ENCODE assay signal across 9 cellular contexts in the genomic region with DNA sequence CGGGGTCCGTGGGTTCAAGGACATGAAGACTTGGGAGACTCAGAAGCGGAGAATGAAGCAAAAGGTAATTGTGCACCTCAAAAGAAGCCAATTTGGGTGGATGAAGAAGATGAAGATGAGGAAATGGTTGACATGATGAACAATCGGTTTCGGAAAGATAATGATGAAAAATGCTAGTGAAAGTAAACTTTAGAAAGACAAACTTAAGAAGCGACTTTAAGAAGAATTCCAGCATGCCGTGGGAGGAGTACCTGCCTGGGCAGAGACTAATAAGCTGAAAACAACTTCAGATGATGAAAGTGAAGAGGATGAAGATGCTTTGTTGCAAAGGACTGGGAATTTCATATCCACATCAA. TPM values are rescaled to one million over a fixed set of nuclear protein-coding genes. Genes with fewer than 3 reads are reported as not detected.
DNase-seq lines count a peak whose midpoint lies in the region; ATAC-seq and TF ChIP-seq lines count a peak whose summit lies in the region.
"Had no signal": no experiment of that assay in that cellular context is flagged by ENCODE, and none has a peak within 500 bp of the region (broad histone marks: within the 10 kb centered on the region; RNA-seq: fewer than 3 reads in every experiment).

No MANE protein-coding gene starts in this region.

- H3K14ac ChIP-seq in mesenchymal stem cell (ENCODE audit: low read length in 2 of 2), result no peak overlapping the region

- peaks cover 12% of the 10 kb centered on the region for H3K4me1 Mint-ChIP-seq in activated T-cell treated with anti-CD3 and anti-CD28 coated beads, Interleukin-2, amount 50 U/mL, for 72 hours (ENCODE audit: low read depth)
- H3K4me1 Mint-ChIP-seq in brain, result peaks cover 11% of the 10 kb centered on the region

- ATAC-seq in activated T-cell treated with anti-CD3 and anti-CD28 coated beads, Interleukin-2, amount 50 U/mL, for 72 hours (replicated peaks in 1 of 2), result peak in 1 of 2 donors; percentile 5

- DNase-seq in activated T-cell treated with anti-CD3 and anti-CD28 coated beads, Interleukin-2, amount 50 U/mL, for 72 hours, result no peak
- DNase-seq in activated T-cell treated with anti-CD3 and anti-CD28 coated beads for 4 hours (no peak), mesenchymal stem cell (no peak), tibial artery (no peak), SKM-1 treated with dmso at 0.1 percent for 144 hours (lab: John Stamatoyannopoulos, UW; ENCODE audit: unreplicated experiment) (no peak), NCI-H2081 (lab: John Stamatoyannopoulos, UW) (no peak), NCI-H526 treated with DMSO at 0.1 percent for 48 hours (lab: John Stamatoyannopoulos, UW) (no peak)

- 69% methylated on average over 7 of the region's 7 CpGs for WGBS in mesenchymal stem cell

- H3K27me3 Mint-ChIP-seq in activated T-cell treated with anti-CD3 and anti-CD28 coated beads, Interleukin-2, amount 50 U/mL, for 72 hours (ENCODE audit: low read depth), result peaks cover 13% of the 10 kb centered on the region
- H3K27me3 Mint-ChIP-seq in brain, result peaks cover 12% of the 10 kb centered on the region

- no peak overlapping the region for H2BK15ac ChIP-seq in mesenchymal stem cell (ENCODE audit: low read depth, poor library complexity, severe bottlenecking)

- no peaks in the 10 kb centered on the region for H3K9me3 ChIP-seq in mesenchymal stem cell (ENCODE audit: control insufficient read depth, low read length)
- no peaks in the 10 kb centered on the region for H3K9me3 ChIP-seq in tibial artery

- no peak overlapping the region for H3K23ac ChIP-seq in mesenchymal stem cell (ENCODE audit: low read length in 2 of 2)

- H3K27me3 ChIP-seq in mesenchymal stem cell (ENCODE audit: control insufficient read depth in 1 of 2, insufficient read depth in 1 of 2, low read length in 2 of 2), result peaks cover 3 to 5% of the 10 kb centered on the region in 2 experiments
- H3K27me3 ChIP-seq in tibial artery, result no peaks in the 10 kb centered on the region

- H3K36me3 Mint-ChIP-seq in activated T-cell treated with anti-CD3 and anti-CD28 coated beads, Interleukin-2, amount 50 U/mL, for 72 hours (ENCODE audit: insufficient read depth in 2 of 2), result peaks cover 3 to 8% of the 10 kb centered on the region in 2 donors
- peaks cover 17% of the 10 kb centered on the region for H3K36me3 Mint-ChIP-seq in brain

- no peak overlapping the region for H2BK5ac ChIP-seq in mesenchymal stem cell (ENCODE audit: low read depth, low read length, poor library complexity, severe bottlenecking)

- no peak overlapping the region for H2AK5ac ChIP-seq in mesenchymal stem cell (ENCODE audit: low read length, severe bottlenecking)

- H2BK12ac ChIP-seq in mesenchymal stem cell (ENCODE audit: low read length in 2 of 2), result no peak overlapping the region

- H3K9me3 Mint-ChIP-seq in activated T-cell treated with anti-CD3 and anti-CD28 coated beads, Interleukin-2, amount 50 U/mL, for 72 hours, result no peaks in the 10 kb centered on the region
- peaks cover 0 to 7% (median 3%) of the 10 kb centered on the region in 5 experiments for H3K9me3 Mint-ChIP-seq in brain

- peaks cover 11% of the 10 kb centered on the region for H3K79me1 ChIP-seq in mesenchymal stem cell (replicated peaks; ENCODE audit: low read length, poor library complexity, severe bottlenecking)

- intact Hi-C loops in tibial artery (cut with DNase I; ENCODE audit: low total_unique reads), result no loop called here

- H3K27ac ChIP-seq in mesenchymal stem cell (ENCODE audit: low read length, poor library complexity, severe bottlenecking) (no peak overlapping the region), tibial artery (peak overlapping the region; percentile 59 to 73)
- H3K27ac ChIP-seq: C4-2B had no signal

- H3K9ac ChIP-seq in mesenchymal stem cell (ENCODE audit: low read length), result peak overlapping the region; percentile 82

- H2BK120ac ChIP-seq in mesenchymal stem cell (ENCODE audit: low read depth, low read length), result no peak overlapping the region

- H4K8ac ChIP-seq in mesenchymal stem cell (ENCODE audit: low read length), result peak overlapping the region; percentile 5

- no peak overlapping the region for H3K18ac ChIP-seq in mesenchymal stem cell (ENCODE audit: low read depth in 1 of 2, low read length in 2 of 2)

- peak overlapping the region; percentile 54 for H3K4me2 ChIP-seq in mesenchymal stem cell (ENCODE audit: low read length, poor library complexity, severe bottlenecking)

- H3K4me1 ChIP-seq in mesenchymal stem cell (ENCODE audit: control insufficient read depth, insufficient read depth, low read depth, low read length) (peaks cover 3% of the 10 kb centered on the region), tibial artery (peaks cover 0 to 10% (median 1%) of the 10 kb centered on the region in 4 donors)

- H3K4me3 ChIP-seq in mesenchymal stem cell (ENCODE audit: insufficient read depth in 1 of 2, low read depth in 1 of 2, low read length in 2 of 2) (peak overlapping the region in 1 of 2 experiments; percentile 81), tibial artery (peak overlapping the region; percentile 54 to 62)

- H2AFZ ChIP-seq in mesenchymal stem cell (ENCODE audit: low read depth, low read length), result no peak overlapping the region

- H3K27ac Mint-ChIP-seq in activated T-cell treated with anti-CD3 and anti-CD28 coated beads, Interleukin-2, amount 50 U/mL, for 72 hours, result peak overlapping the region; percentile 93
- peak overlapping the region in 4 of 5 experiments; percentile 51 to 90 (median 84) for H3K27ac Mint-ChIP-seq in brain

- no peak for TF ChIP-seq CTCF in brain (conservative IDR thresholded peaks at IDR 0.05)
- TF ChIP-seq CTCF in tibial artery (IDR thresholded peaks at IDR 0.05), result no peak

- H3K36me3 ChIP-seq in mesenchymal stem cell (ENCODE audit: control insufficient read depth in 1 of 2, insufficient read depth in 2 of 2, low read depth in 1 of 2, low read length in 2 of 2) (peaks cover 3 to 8% of the 10 kb centered on the region in 2 experiments), tibial artery (no peaks in the 10 kb centered on the region)

- H3K4me3 Mint-ChIP-seq in activated T-cell treated with anti-CD3 and anti-CD28 coated beads, Interleukin-2, amount 50 U/mL, for 72 hours, result peak overlapping the region; percentile 90 to 91
- peak overlapping the region; percentile 77 to 88 (median 82) for H3K4me3 Mint-ChIP-seq in brain

- no peak overlapping the region for H4K91ac ChIP-seq in mesenchymal stem cell (ENCODE audit: low read length)

- H3K4ac ChIP-seq in mesenchymal stem cell (ENCODE audit: low read depth in 1 of 2, low read length in 2 of 2), result no peak overlapping the region

RNA-seq across cellular contexts. Expression of a gene that starts 43.5 kb away (rescaled TPM):
- total RNA-seq in activated T-cell treated with anti-CD3 and anti-CD28 coated beads, Interleukin-2, amount 50 U/mL, for 72 hours, result 10 to 100 TPM; 26.6 to 30.1 TPM
- 2.2 TPM for polyA plus RNA-seq in brain (ENCODE audit: insufficient read depth, low read depth, low replicate concordance)
- polyA plus RNA-seq in mesenchymal stem cell (2013, experiment 1 of 2), result 4.3 TPM
- polyA plus RNA-seq in mesenchymal stem cell (2013, experiment 2 of 2), result 4.5 TPM
